ENCODE assay signal across 1 cellular context in the genomic region with DNA sequence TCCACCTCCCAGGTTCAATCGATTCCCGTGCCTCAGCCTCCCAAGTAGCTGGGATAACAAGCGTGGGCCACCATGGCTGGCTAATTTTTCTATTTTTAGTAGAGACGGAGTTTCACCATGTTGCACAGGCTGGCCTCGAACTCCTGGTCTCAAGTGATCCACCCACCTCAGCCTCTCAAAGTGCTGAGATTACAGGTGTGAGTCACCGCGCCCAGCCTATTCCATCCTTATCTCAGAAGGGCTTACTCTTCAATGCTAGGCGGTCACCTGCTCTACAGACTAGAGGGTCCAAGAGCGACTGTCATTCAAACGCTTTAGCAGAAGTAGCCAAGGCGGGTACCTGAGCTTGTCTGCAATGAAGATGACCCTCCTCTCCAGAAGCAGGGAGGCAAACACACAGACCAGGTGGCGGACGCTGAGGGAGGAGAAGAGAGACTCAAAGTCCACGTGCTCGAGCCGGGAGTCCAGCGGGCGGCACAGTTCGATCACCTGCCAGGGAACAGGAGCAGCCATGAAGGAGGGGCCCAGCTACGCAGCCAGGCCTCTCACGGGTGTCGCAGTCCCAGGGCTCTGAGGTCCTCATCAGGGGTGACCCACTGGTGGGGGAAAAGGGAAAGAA.
TF ChIP-seq lines count a peak whose summit lies in the region.

No MANE protein-coding gene starts in this region.

TF ChIP-seq in HepG2, 621 proteins besides CTCF, POLR2A, EP300 and RAD21 (continued from another document and continues in another):
- TF ChIP-seq CCAR2 (optimal IDR thresholded peaks at IDR 0.05; ENCODE audit: low read depth, low read length) (no peak), REPIN1 (CRISPR knock-in tag; IDR thresholded peaks at IDR 0.05; ENCODE audit: borderline replicate concordance, low read depth) (peak; percentile 60; the same call in 1 of the 2 replicates), ZNF768 (CRISPR knock-in tag; IDR thresholded peaks at IDR 0.05) (no peak), PAWR (CRISPR knock-in tag; IDR thresholded peaks at IDR 0.05; ENCODE audit: borderline replicate concordance) (no peak), NFYC (CRISPR knock-in tag; IDR thresholded peaks at IDR 0.05) (no peak), TCF7L2 (IDR thresholded peaks at IDR 0.05; ENCODE audit: low read depth, low read length) (no peak), HNRNPLL (IDR thresholded peaks at IDR 0.05; ENCODE audit: low read depth, low read length, poor library complexity, severe bottlenecking) (peak; percentile 19), ZNF317 (CRISPR knock-in tag; IDR thresholded peaks at IDR 0.05) (no peak), HDAC2 (CRISPR knock-in tag; IDR thresholded peaks at IDR 0.05) (peak; percentile 60), ATF7-NPFF (CRISPR knock-in tag; IDR thresholded peaks at IDR 0.05; ENCODE audit: low read depth) (no peak), RBM22 (optimal IDR thresholded peaks at IDR 0.05; ENCODE audit: low read length) (no peak), ZFP36 (IDR thresholded peaks at IDR 0.05; ENCODE audit: borderline replicate concordance, low read depth, low read length, partially characterized antibody) (no peak), CSRNP2 (CRISPR knock-in tag; conservative IDR thresholded peaks at IDR 0.05; ENCODE audit: low read depth) (no peak), KDM4B (CRISPR knock-in tag; IDR thresholded peaks at IDR 0.05) (no peak), HNRNPH1 (optimal IDR thresholded peaks at IDR 0.05; ENCODE audit: low read depth, low read length) (no peak), ZBTB8A (CRISPR knock-in tag; IDR thresholded peaks at IDR 0.05; ENCODE audit: borderline replicate concordance, low read depth) (no peak), ZNF253 (CRISPR knock-in tag; IDR thresholded peaks at IDR 0.05; ENCODE audit: borderline replicate concordance) (no peak), MLLT10 (CRISPR knock-in tag; IDR thresholded peaks at IDR 0.05) (no peak), ZNF724P (CRISPR knock-in tag; IDR thresholded peaks at IDR 0.05; ENCODE audit: borderline replicate concordance) (no peak), MIER3 (CRISPR knock-in tag; IDR thresholded peaks at IDR 0.05; ENCODE audit: borderline replicate concordance) (no peak; the same call in 1 of the 2 replicates), ZFP36L2 (CRISPR knock-in tag; IDR thresholded peaks at IDR 0.05) (no peak), HBP1 (CRISPR knock-in tag; IDR thresholded peaks at IDR 0.05; ENCODE audit: low read depth) (no peak), ZNF431 (CRISPR knock-in tag; IDR thresholded peaks at IDR 0.05; ENCODE audit: borderline replicate concordance, low read depth) (peak; percentile 17; the same call in 1 of the 2 replicates), IRF1 (CRISPR knock-in tag; IDR thresholded peaks at IDR 0.05; ENCODE audit: low read depth) (no peak), ZNF790 (CRISPR knock-in tag; IDR thresholded peaks at IDR 0.05; ENCODE audit: borderline replicate concordance) (no peak), ZBTB1 (CRISPR knock-in tag; IDR thresholded peaks at IDR 0.05; ENCODE audit: borderline replicate concordance) (no peak), GTF2F1 (IDR thresholded peaks at IDR 0.05; ENCODE audit: low read length) (no peak), SMAD1 (CRISPR knock-in tag; IDR thresholded peaks at IDR 0.05; ENCODE audit: borderline replicate concordance, low read depth) (no peak), NFE2 (CRISPR knock-in tag; IDR thresholded peaks at IDR 0.05) (no peak), ZNF251 (CRISPR knock-in tag; IDR thresholded peaks at IDR 0.05) (no peak), KDM3A (CRISPR knock-in tag; IDR thresholded peaks at IDR 0.05; ENCODE audit: low read depth) (no peak), ZNF383 (CRISPR knock-in tag; IDR thresholded peaks at IDR 0.05; ENCODE audit: borderline replicate concordance) (no peak), ZBTB20 (CRISPR knock-in tag; IDR thresholded peaks at IDR 0.05; ENCODE audit: borderline replicate concordance, low read depth) (no peak; the same call in 1 of the 2 replicates), ZNF260 (CRISPR knock-in tag; IDR thresholded peaks at IDR 0.05; ENCODE audit: borderline replicate concordance, low read depth) (no peak), NFKB2 (CRISPR knock-in tag; IDR thresholded peaks at IDR 0.05; ENCODE audit: borderline replicate concordance) (no peak), NFYB (CRISPR knock-in tag; IDR thresholded peaks at IDR 0.05) (no peak), RFXAP (CRISPR knock-in tag; IDR thresholded peaks at IDR 0.05; ENCODE audit: borderline replicate concordance) (no peak), MXD4 (CRISPR knock-in tag; IDR thresholded peaks at IDR 0.05) (peak; percentile 35; the same call in 1 of the 2 replicates), ZNF232 (CRISPR knock-in tag; IDR thresholded peaks at IDR 0.05; ENCODE audit: borderline replicate concordance) (no peak), SRSF1 (optimal IDR thresholded peaks at IDR 0.05; ENCODE audit: low read depth, low read length) (no peak), FOXO4 (CRISPR knock-in tag; conservative IDR thresholded peaks at IDR 0.05) (no peak), ZSCAN21 (CRISPR knock-in tag; IDR thresholded peaks at IDR 0.05; ENCODE audit: borderline replicate concordance) (no peak), GMEB2 (CRISPR knock-in tag; IDR thresholded peaks at IDR 0.05; ENCODE audit: low read depth) (no peak), TSC22D2 (CRISPR knock-in tag; IDR thresholded peaks at IDR 0.05; ENCODE audit: borderline replicate concordance) (no peak)
- TF ChIP-seq, protein P1, sequence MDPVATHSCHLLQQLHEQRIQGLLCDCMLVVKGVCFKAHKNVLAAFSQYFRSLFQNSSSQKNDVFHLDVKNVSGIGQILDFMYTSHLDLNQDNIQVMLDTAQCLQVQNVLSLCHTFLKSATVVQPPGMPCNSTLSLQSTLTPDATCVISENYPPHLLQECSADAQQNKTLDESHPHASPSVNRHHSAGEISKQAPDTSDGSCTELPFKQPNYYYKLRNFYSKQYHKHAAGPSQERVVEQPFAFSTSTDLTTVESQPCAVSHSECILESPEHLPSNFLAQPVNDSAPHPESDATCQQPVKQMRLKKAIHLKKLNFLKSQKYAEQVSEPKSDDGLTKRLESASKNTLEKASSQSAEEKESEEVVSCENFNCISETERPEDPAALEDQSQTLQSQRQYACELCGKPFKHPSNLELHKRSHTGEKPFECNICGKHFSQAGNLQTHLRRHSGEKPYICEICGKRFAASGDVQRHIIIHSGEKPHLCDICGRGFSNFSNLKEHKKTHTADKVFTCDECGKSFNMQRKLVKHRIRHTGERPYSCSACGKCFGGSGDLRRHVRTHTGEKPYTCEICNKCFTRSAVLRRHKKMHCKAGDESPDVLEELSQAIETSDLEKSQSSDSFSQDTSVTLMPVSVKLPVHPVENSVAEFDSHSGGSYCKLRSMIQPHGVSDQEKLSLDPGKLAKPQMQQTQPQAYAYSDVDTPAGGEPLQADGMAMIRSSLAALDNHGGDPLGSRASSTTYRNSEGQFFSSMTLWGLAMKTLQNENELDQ (CRISPR knock-in tag; IDR thresholded peaks at IDR 0.05; ENCODE audit: borderline replicate concordance): no peak
- TF ChIP-seq, protein P2, sequence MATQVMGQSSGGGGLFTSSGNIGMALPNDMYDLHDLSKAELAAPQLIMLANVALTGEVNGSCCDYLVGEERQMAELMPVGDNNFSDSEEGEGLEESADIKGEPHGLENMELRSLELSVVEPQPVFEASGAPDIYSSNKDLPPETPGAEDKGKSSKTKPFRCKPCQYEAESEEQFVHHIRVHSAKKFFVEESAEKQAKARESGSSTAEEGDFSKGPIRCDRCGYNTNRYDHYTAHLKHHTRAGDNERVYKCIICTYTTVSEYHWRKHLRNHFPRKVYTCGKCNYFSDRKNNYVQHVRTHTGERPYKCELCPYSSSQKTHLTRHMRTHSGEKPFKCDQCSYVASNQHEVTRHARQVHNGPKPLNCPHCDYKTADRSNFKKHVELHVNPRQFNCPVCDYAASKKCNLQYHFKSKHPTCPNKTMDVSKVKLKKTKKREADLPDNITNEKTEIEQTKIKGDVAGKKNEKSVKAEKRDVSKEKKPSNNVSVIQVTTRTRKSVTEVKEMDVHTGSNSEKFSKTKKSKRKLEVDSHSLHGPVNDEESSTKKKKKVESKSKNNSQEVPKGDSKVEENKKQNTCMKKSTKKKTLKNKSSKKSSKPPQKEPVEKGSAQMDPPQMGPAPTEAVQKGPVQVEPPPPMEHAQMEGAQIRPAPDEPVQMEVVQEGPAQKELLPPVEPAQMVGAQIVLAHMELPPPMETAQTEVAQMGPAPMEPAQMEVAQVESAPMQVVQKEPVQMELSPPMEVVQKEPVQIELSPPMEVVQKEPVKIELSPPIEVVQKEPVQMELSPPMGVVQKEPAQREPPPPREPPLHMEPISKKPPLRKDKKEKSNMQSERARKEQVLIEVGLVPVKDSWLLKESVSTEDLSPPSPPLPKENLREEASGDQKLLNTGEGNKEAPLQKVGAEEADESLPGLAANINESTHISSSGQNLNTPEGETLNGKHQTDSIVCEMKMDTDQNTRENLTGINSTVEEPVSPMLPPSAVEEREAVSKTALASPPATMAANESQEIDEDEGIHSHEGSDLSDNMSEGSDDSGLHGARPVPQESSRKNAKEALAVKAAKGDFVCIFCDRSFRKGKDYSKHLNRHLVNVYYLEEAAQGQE (IDR thresholded peaks at IDR 0.05; ENCODE audit: borderline replicate concordance in 1 of 2, low read depth in 1 of 2, low read length in 2 of 2): no peak
- TF ChIP-seq, protein P3, sequence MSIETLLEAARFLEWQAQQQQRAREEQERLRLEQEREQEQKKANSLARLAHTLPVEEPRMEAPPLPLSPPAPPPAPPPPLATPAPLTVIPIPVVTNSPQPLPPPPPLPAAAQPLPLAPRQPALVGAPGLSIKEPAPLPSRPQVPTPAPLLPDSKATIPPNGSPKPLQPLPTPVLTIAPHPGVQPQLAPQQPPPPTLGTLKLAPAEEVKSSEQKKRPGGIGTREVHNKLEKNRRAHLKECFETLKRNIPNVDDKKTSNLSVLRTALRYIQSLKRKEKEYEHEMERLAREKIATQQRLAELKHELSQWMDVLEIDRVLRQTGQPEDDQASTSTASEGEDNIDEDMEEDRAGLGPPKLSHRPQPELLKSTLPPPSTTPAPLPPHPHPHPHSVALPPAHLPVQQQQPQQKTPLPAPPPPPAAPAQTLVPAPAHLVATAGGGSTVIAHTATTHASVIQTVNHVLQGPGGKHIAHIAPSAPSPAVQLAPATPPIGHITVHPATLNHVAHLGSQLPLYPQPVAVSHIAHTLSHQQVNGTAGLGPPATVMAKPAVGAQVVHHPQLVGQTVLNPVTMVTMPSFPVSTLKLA (IDR thresholded peaks at IDR 0.05): peak; percentile 93
- TF ChIP-seq, protein P4, sequence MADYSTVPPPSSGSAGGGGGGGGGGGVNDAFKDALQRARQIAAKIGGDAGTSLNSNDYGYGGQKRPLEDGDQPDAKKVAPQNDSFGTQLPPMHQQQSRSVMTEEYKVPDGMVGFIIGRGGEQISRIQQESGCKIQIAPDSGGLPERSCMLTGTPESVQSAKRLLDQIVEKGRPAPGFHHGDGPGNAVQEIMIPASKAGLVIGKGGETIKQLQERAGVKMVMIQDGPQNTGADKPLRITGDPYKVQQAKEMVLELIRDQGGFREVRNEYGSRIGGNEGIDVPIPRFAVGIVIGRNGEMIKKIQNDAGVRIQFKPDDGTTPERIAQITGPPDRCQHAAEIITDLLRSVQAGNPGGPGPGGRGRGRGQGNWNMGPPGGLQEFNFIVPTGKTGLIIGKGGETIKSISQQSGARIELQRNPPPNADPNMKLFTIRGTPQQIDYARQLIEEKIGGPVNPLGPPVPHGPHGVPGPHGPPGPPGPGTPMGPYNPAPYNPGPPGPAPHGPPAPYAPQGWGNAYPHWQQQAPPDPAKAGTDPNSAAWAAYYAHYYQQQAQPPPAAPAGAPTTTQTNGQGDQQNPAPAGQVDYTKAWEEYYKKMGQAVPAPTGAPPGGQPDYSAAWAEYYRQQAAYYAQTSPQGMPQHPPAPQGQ (CRISPR knock-in tag; IDR thresholded peaks at IDR 0.05; ENCODE audit: borderline replicate concordance): no peak
